In genomic region chr3:4986611-4987373, GRCh38 we compare ENCODE assay signal across 8 cellular contexts. TPM values are rescaled to one million over a fixed set of nuclear protein-coding genes. Genes with fewer than 3 reads are reported as not detected.
DNase-seq lines count a peak whose midpoint lies in the region; ATAC-seq, FAIRE-seq and TF ChIP-seq lines count a peak whose summit lies in the region.

No MANE protein-coding gene starts in this region.

- H3K9me3 ChIP-seq in A549 (no peaks in the 10 kb centered on the region), kidney (ENCODE audit: control insufficient read depth in 1 of 2, low read length in 2 of 2) (no peaks in the 10 kb centered on the region)

- 0 out of 3 replicates have a peak overlapping the region, but pooled peaks have one; percentile 16 for H3K4me3 ChIP-seq in A549
- H3K4me3 ChIP-seq in kidney (ENCODE audit: low read length in 2 of 2) = peak overlapping the region; percentile 28 to 36

- peak; percentile 37 to 76 for TF ChIP-seq RAD21 in A549 (conservative IDR thresholded peaks at IDR 0.05 in 1 of 2, IDR thresholded peaks at IDR 0.05 in 1 of 2)

- no peak; the same call in 2 of the 3 replicates for TF ChIP-seq CTCF in A549 (IDR thresholded peaks at IDR 0.05)
- no peak for TF ChIP-seq CTCF in kidney (IDR thresholded peaks at IDR 0.05; ENCODE audit: borderline replicate concordance, extremely low read depth, insufficient read depth)

- TF ChIP-seq POLR2A in A549 (IDR thresholded peaks at IDR 0.05; ENCODE audit: low read length) = peak; percentile 18; the same call in 1 of the 2 replicates

- POLR2A ChIA-PET in A549 (lab: Yijun Ruan, JAX) = interaction anchor here (0.8 to 13.9 kb wide), 10 partner anchors 9 to 275 kb away, joined by 3 to 367 read pairs (median 9); partner anchors contain the start of gene BHLHE40

- CTCF ChIA-PET in A549 (lab: Yijun Ruan, JAX) = interaction anchor here (0.6 to 17.8 kb wide), 9 partner anchors 10 to 876 kb away, joined by 3 to 602 read pairs (median 4); no protein-coding TSS in a partner anchor

- FAIRE-seq in A549 (lab: Jason Lieb, UNC) = no peak
- FAIRE-seq in kidney (lab: Jason Lieb, UNC) = no peak

- H3K4me2 ChIP-seq in A549 = peak overlapping the region; percentile 93

- H3K9ac ChIP-seq in kidney (ENCODE audit: low read length in 2 of 2) = peak overlapping the region; percentile 56 to 87

- 3% methylated on average over 21 of the region's 50 CpGs for WGBS in A549 (ENCODE audit: missing lambda C conversion rate)

- H3K4me1 ChIP-seq in A549 (peaks cover 60% of the 10 kb centered on the region), kidney (ENCODE audit: control insufficient read depth in 1 of 2, insufficient read depth in 1 of 2, low read depth in 1 of 2, low read length in 2 of 2) (peaks cover 14 to 26% of the 10 kb centered on the region in 2 donors)

- peak; percentile 73 to 83 for ATAC-seq in A549
- ATAC-seq in GM18517 (IDR thresholded peaks at IDR 0.05; ENCODE audit: unreplicated experiment) = peak; percentile 54
- ATAC-seq in HG02981 (IDR thresholded peaks at IDR 0.05; ENCODE audit: unreplicated experiment) = peak; percentile 55

- peaks cover 18 to 26% of the 10 kb centered on the region in 2 donors for H3K36me3 ChIP-seq in kidney (ENCODE audit: control insufficient read depth in 1 of 2, insufficient read depth in 2 of 2, low read length in 2 of 2)

- H3K27ac ChIP-seq in A549 (peak overlapping the region; percentile 96 to 98), kidney (ENCODE audit: low read depth in 2 of 2, low read length in 2 of 2) (peak overlapping the region; percentile 97)

- intact Hi-C loops in kidney (cut with DNase I) = no loop called here

- peak; percentile 99 to 100 for TF ChIP-seq EP300 in A549 (IDR thresholded peaks at IDR 0.05)

- DNase-seq in A549 (ENCODE audit: low read depth in 1 of 2, low spot score in 1 of 2) (peak; percentile 91 to 100), NCI-H2171 (lab: John Stamatoyannopoulos, UW) (peak; percentile 58), cerebellar cortex (ENCODE audit: low spot score) (peak; percentile 79), kidney (peak; percentile 99)
- DNase-seq in activated CD4-positive, CD25-positive, alpha-beta regulatory T cell (lab: John Stamatoyannopoulos, UW) = peak in 3 of 4 experiments; percentile 16 to 37 (median 23)
- peak; percentile 50 for DNase-seq in stimulated activated CD4-positive, alpha-beta T cell treated with anti-CD3 and anti-CD28 coated beads, Interleukin-12 subunit alpha, Interleukin-12 subunit beta, amount 100 ng/mL, for 4 hours

TF ChIP-seq in A549, 52 proteins besides CTCF, POLR2A, EP300 and RAD21 (continues in another document):
- TF ChIP-seq BHLHE40 (IDR thresholded peaks at IDR 0.05; ENCODE audit: low read depth, low read length) = peak; percentile 99
- peak; percentile 96 for TF ChIP-seq TFCP2L1 (CRISPR knock-in tag; IDR thresholded peaks at IDR 0.05)
- TF ChIP-seq MAX (IDR thresholded peaks at IDR 0.05) = peak; percentile 99
- TF ChIP-seq, protein P1, sequence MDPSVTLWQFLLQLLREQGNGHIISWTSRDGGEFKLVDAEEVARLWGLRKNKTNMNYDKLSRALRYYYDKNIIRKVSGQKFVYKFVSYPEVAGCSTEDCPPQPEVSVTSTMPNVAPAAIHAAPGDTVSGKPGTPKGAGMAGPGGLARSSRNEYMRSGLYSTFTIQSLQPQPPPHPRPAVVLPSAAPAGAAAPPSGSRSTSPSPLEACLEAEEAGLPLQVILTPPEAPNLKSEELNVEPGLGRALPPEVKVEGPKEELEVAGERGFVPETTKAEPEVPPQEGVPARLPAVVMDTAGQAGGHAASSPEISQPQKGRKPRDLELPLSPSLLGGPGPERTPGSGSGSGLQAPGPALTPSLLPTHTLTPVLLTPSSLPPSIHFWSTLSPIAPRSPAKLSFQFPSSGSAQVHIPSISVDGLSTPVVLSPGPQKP (IDR thresholded peaks at IDR 0.05; ENCODE audit: low read depth, low read length) = no peak
- peak; percentile 90 for TF ChIP-seq JUNB (IDR thresholded peaks at IDR 0.05)
- no peak for TF ChIP-seq RFX5 (IDR thresholded peaks at IDR 0.05)
- TF ChIP-seq HOXB13 (CRISPR knock-in tag; IDR thresholded peaks at IDR 0.05; ENCODE audit: low read depth) = peak; percentile 30
- TF ChIP-seq RARB (CRISPR knock-in tag; IDR thresholded peaks at IDR 0.05) = peak; percentile 100
- no peak for TF ChIP-seq CHD4 (IDR thresholded peaks at IDR 0.05; ENCODE audit: borderline replicate concordance)
- TF ChIP-seq KDM1A (IDR thresholded peaks at IDR 0.05; ENCODE audit: low read depth) = no peak
- TF ChIP-seq E2F6 (IDR thresholded peaks at IDR 0.05; ENCODE audit: borderline replicate concordance, low read depth) = peak; percentile 55
- peak; percentile 93 for TF ChIP-seq EHF (CRISPR knock-in tag; IDR thresholded peaks at IDR 0.05)
- TF ChIP-seq PBX3 (IDR thresholded peaks at IDR 0.05) = peak; percentile 95
- peak; percentile 26; the same call in 1 of the 2 replicates for TF ChIP-seq POLR2AphosphoS2 (conservative IDR thresholded peaks at IDR 0.05; ENCODE audit: low read length)
- peak; percentile 49 for TF ChIP-seq TP53 (CRISPR knock-in tag; IDR thresholded peaks at IDR 0.05)
- no peak for TF ChIP-seq HDAC2 (IDR thresholded peaks at IDR 0.05)
- no peak for TF ChIP-seq ZC3H11A (IDR thresholded peaks at IDR 0.05)
- peak; percentile 40; the same call in 1 of the 2 replicates for TF ChIP-seq NFE2L2 (conservative IDR thresholded peaks at IDR 0.05; ENCODE audit: low read length)
- TF ChIP-seq KDM5A (IDR thresholded peaks at IDR 0.05) = no peak
- peak; percentile 96 for TF ChIP-seq MAFK (IDR thresholded peaks at IDR 0.05; ENCODE audit: partially characterized antibody)
- TF ChIP-seq REST (IDR thresholded peaks at IDR 0.05) = no peak
- TF ChIP-seq HOXB5 (CRISPR knock-in tag; IDR thresholded peaks at IDR 0.05) = peak; percentile 94
- TF ChIP-seq GATA3 (IDR thresholded peaks at IDR 0.05; ENCODE audit: borderline replicate concordance) = peak; percentile 100
- TF ChIP-seq, protein P2, sequence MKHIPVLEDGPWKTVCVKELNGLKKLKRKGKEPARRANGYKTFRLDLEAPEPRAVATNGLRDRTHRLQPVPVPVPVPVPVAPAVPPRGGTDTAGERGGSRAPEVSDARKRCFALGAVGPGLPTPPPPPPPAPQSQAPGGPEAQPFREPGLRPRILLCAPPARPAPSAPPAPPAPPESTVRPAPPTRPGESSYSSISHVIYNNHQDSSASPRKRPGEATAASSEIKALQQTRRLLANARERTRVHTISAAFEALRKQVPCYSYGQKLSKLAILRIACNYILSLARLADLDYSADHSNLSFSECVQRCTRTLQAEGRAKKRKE (CRISPR knock-in tag; IDR thresholded peaks at IDR 0.05; ENCODE audit: low read depth) = peak; percentile 81
- TF ChIP-seq FOXS1 (CRISPR knock-in tag; IDR thresholded peaks at IDR 0.05) = peak; percentile 91

RNA-seq across cellular contexts. Expression of gene BHLHE40, which starts 7.6 kb away (rescaled TPM):
- polyA plus RNA-seq in A549 (2011; rRNA removed) = 160 and 171 TPM in 2 replicates
- polyA plus RNA-seq in A549 (2012; cell fraction: cytosol; rRNA removed) = 90.0 and 114 TPM in 2 replicates
- polyA plus RNA-seq in A549 (2012; cell fraction: nucleus; rRNA removed) = 210 and 265 TPM in 2 replicates
- polyA plus RNA-seq in A549 (2017; fragmentation: RNase III; extraction: RNeasy Plus Mini Kit Qiagen cat#74134 plus additional on column Dnase treatment) = 65.7 to 105 TPM (median 102 TPM) in 3 replicates
- polyA minus RNA-seq in A549 (2011; rRNA and poly(A)+ RNA removed) = 221 and 248 TPM in 2 replicates
- 147 TPM for total RNA-seq in kidney
- polyA plus RNA-seq in kidney (ENCODE audit: insufficient read depth, low read depth, low replicate concordance) = 39.4 TPM

Comparison
In these comparisons a context has a peak if more than half of its experiments do, and no peak if none do; other contexts are left out.
1. Peak in every context shown above with its lines: DNase-seq, ATAC-seq, H3K4me3 ChIP-seq and H3K27ac ChIP-seq.
2. DNase-seq: peak in every context shown above with its lines; median percentile 99 in kidney; 96 in A549; 79 in cerebellar cortex; 58 in NCI-H2171; 50 in stimulated activated CD4-positive, alpha-beta T cell treated with anti-CD3 and anti-CD28 coated beads, Interleukin-12 subunit alpha, Interleukin-12 subunit beta, amount 100 ng/mL, for 4 hours; 23 in activated CD4-positive, CD25-positive, alpha-beta regulatory T cell.